1 cellular context compared by ENCODE assay signal in genomic region chr17:39016193-39017153, GRCh38.
TF ChIP-seq lines count a peak whose summit lies in the region.

No MANE protein-coding gene starts in this region.

TF ChIP-seq in H1, 55 proteins besides CTCF, POLR2A, EP300 and RAD21:
- TF ChIP-seq CEBPB (IDR thresholded peaks at IDR 0.05; ENCODE audit: low read depth, low read length) (no peak), HDAC2 (IDR thresholded peaks at IDR 0.05; ENCODE audit: borderline replicate concordance in 1 of 2, low read depth in 2 of 2, low read length in 2 of 2) (no peak), BRCA1 (IDR thresholded peaks at IDR 0.05; ENCODE audit: low read depth, low read length) (no peak), KDM1A (IDR thresholded peaks at IDR 0.05; ENCODE audit: borderline replicate concordance, low read length) (no peak), POLR2AphosphoS5 (IDR thresholded peaks at IDR 0.05; ENCODE audit: low read depth, low read length) (no peak), KDM5A (IDR thresholded peaks at IDR 0.05; ENCODE audit: low read length) (no peak), CHD1 (IDR thresholded peaks at IDR 0.05; ENCODE audit: low read depth, low read length) (no peak), SP4 (IDR thresholded peaks at IDR 0.05; ENCODE audit: low read length) (no peak), SP1 (IDR thresholded peaks at IDR 0.05; ENCODE audit: low read depth, low read length) (no peak), PHF8 (conservative IDR thresholded peaks at IDR 0.05; ENCODE audit: low read depth, low read length) (no peak), TAF7 (optimal IDR thresholded peaks at IDR 0.05; ENCODE audit: borderline replicate concordance, low read depth, low read length) (no peak), RXRA (IDR thresholded peaks at IDR 0.05; ENCODE audit: insufficient read depth, low read depth, low read length) (no peak), ZNF274 (IDR thresholded peaks at IDR 0.05; ENCODE audit: borderline replicate concordance, extremely low read depth, low read length) (no peak), TBP (IDR thresholded peaks at IDR 0.05; ENCODE audit: low read depth, low read length) (no peak), EZH2 (IDR thresholded peaks at IDR 0.05; ENCODE audit: low read depth, low read length, severe bottlenecking) (no peak), USF2 (IDR thresholded peaks at IDR 0.05; ENCODE audit: low read length) (no peak), MAX (IDR thresholded peaks at IDR 0.05) (no peak), TAF1 (IDR thresholded peaks at IDR 0.05; ENCODE audit: low read depth, low read length) (no peak)
TF ChIP-seq in H1: peak in this region for 0.
